ENCODE assay signal across 1 cellular context in the genomic region with DNA sequence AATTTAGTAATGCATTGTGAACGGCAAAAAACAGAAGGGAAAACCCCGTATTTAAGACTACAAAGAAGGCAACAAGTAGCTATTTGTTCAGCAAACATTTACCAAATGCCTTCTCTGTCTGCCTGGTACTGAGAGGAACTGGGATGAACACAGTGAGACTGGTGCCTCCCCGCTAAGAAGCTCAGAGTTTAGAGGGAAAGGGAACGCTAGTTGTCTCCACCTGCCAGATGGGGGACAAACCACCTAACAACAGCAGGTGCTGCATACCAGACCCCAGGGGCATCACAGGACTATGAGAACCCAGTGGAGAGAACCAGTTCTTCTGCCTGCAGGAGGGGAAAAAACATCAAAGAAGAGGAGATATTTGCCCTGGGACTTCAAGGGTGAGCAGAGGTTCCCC.
TF ChIP-seq lines count a peak whose summit lies in the region.

No MANE protein-coding gene starts in this region.

TF ChIP-seq in HepG2, 621 proteins besides CTCF, POLR2A, EP300 and RAD21 (continued from another document):
- TF ChIP-seq ZMYM4 (CRISPR knock-in tag; IDR thresholded peaks at IDR 0.05) = peak; percentile 53; the same call in 1 of the 2 replicates
- TF ChIP-seq LCORL (IDR thresholded peaks at IDR 0.05) = no peak
- peak; percentile 44; the same call in 1 of the 2 replicates for TF ChIP-seq LCORL (CRISPR knock-in tag; IDR thresholded peaks at IDR 0.05)
- TF ChIP-seq FOXP1 (IDR thresholded peaks at IDR 0.05) = no peak
- peak; percentile 41; the same call in 1 of the 2 replicates for TF ChIP-seq FOXP1 (CRISPR knock-in tag; IDR thresholded peaks at IDR 0.05)
- TF ChIP-seq, protein P1, sequence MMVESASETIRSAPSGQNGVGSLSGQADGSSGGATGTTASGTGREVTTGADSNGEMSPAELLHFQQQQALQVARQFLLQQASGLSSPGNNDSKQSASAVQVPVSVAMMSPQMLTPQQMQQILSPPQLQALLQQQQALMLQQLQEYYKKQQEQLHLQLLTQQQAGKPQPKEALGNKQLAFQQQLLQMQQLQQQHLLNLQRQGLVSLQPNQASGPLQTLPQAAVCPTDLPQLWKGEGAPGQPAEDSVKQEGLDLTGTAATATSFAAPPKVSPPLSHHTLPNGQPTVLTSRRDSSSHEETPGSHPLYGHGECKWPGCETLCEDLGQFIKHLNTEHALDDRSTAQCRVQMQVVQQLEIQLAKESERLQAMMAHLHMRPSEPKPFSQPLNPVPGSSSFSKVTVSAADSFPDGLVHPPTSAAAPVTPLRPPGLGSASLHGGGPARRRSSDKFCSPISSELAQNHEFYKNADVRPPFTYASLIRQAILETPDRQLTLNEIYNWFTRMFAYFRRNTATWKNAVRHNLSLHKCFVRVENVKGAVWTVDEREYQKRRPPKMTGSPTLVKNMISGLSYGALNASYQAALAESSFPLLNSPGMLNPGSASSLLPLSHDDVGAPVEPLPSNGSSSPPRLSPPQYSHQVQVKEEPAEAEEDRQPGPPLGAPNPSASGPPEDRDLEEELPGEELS (CRISPR knock-in tag; IDR thresholded peaks at IDR 0.05) = peak; percentile 61
- TF ChIP-seq KAT2B (IDR thresholded peaks at IDR 0.05; ENCODE audit: borderline replicate concordance, low read depth, low read length) = no peak
- TF ChIP-seq SALL1 (CRISPR knock-in tag; IDR thresholded peaks at IDR 0.05) = peak; percentile 13; the same call in 1 of the 2 replicates
- TF ChIP-seq SOX5 (CRISPR knock-in tag; IDR thresholded peaks at IDR 0.05; ENCODE audit: borderline replicate concordance) = peak; percentile 71
- TF ChIP-seq, protein P2, sequence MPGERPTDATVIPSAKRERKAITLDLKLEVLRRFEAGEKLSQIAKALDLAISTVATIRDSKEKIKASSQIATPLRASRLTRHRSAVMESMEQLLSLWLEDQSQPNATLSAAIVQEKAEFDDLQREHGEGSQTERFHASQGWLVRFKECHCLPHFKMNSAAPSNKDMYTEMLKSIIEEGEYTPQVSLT (CRISPR knock-in tag; IDR thresholded peaks at IDR 0.05; ENCODE audit: borderline replicate concordance, low read depth) = no peak
- TF ChIP-seq SOX13 (IDR thresholded peaks at IDR 0.05) = no peak
- TF ChIP-seq SOX13 (CRISPR knock-in tag; conservative IDR thresholded peaks at IDR 0.05 in 1 of 2, IDR thresholded peaks at IDR 0.05 in 1 of 2) = peak in 1 of 2 experiments; percentile 74; a peak in 2 of 4 replicates
- TF ChIP-seq, protein P3, sequence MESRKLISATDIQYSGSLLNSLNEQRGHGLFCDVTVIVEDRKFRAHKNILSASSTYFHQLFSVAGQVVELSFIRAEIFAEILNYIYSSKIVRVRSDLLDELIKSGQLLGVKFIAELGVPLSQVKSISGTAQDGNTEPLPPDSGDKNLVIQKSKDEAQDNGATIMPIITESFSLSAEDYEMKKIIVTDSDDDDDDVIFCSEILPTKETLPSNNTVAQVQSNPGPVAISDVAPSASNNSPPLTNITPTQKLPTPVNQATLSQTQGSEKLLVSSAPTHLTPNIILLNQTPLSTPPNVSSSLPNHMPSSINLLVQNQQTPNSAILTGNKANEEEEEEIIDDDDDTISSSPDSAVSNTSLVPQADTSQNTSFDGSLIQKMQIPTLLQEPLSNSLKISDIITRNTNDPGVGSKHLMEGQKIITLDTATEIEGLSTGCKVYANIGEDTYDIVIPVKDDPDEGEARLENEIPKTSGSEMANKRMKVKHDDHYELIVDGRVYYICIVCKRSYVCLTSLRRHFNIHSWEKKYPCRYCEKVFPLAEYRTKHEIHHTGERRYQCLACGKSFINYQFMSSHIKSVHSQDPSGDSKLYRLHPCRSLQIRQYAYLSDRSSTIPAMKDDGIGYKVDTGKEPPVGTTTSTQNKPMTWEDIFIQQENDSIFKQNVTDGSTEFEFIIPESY (CRISPR knock-in tag; IDR thresholded peaks at IDR 0.05) = peak; percentile 97
- TF ChIP-seq ZNF782 (CRISPR knock-in tag; IDR thresholded peaks at IDR 0.05; ENCODE audit: borderline replicate concordance) = no peak
- no peak for TF ChIP-seq ZFP82 (CRISPR knock-in tag; IDR thresholded peaks at IDR 0.05; ENCODE audit: borderline replicate concordance)
- no peak for TF ChIP-seq ZNF530 (CRISPR knock-in tag; IDR thresholded peaks at IDR 0.05; ENCODE audit: low read depth)
- TF ChIP-seq, protein P4, sequence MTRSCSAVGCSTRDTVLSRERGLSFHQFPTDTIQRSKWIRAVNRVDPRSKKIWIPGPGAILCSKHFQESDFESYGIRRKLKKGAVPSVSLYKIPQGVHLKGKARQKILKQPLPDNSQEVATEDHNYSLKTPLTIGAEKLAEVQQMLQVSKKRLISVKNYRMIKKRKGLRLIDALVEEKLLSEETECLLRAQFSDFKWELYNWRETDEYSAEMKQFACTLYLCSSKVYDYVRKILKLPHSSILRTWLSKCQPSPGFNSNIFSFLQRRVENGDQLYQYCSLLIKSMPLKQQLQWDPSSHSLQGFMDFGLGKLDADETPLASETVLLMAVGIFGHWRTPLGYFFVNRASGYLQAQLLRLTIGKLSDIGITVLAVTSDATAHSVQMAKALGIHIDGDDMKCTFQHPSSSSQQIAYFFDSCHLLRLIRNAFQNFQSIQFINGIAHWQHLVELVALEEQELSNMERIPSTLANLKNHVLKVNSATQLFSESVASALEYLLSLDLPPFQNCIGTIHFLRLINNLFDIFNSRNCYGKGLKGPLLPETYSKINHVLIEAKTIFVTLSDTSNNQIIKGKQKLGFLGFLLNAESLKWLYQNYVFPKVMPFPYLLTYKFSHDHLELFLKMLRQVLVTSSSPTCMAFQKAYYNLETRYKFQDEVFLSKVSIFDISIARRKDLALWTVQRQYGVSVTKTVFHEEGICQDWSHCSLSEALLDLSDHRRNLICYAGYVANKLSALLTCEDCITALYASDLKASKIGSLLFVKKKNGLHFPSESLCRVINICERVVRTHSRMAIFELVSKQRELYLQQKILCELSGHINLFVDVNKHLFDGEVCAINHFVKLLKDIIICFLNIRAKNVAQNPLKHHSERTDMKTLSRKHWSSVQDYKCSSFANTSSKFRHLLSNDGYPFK (CRISPR knock-in tag; IDR thresholded peaks at IDR 0.05; ENCODE audit: borderline replicate concordance) = no peak
- TF ChIP-seq NFKBIZ (CRISPR knock-in tag; IDR thresholded peaks at IDR 0.05) = peak; percentile 78; the same call in 1 of the 2 replicates
- no peak for TF ChIP-seq SOX6 (IDR thresholded peaks at IDR 0.05)
- peak; percentile 83 for TF ChIP-seq SOX6 (CRISPR knock-in tag; IDR thresholded peaks at IDR 0.05)
- TF ChIP-seq ZNF75D (CRISPR knock-in tag; IDR thresholded peaks at IDR 0.05; ENCODE audit: borderline replicate concordance) = no peak
- TF ChIP-seq ZSCAN12 (CRISPR knock-in tag; IDR thresholded peaks at IDR 0.05) = no peak
- TF ChIP-seq, protein P5, sequence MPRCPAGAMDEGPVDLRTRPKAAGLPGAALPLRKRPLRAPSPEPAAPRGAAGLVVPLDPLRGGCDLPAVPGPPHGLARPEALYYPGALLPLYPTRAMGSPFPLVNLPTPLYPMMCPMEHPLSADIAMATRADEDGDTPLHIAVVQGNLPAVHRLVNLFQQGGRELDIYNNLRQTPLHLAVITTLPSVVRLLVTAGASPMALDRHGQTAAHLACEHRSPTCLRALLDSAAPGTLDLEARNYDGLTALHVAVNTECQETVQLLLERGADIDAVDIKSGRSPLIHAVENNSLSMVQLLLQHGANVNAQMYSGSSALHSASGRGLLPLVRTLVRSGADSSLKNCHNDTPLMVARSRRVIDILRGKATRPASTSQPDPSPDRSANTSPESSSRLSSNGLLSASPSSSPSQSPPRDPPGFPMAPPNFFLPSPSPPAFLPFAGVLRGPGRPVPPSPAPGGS (CRISPR knock-in tag; IDR thresholded peaks at IDR 0.05) = peak; percentile 97
- TF ChIP-seq PITX1 (CRISPR knock-in tag; IDR thresholded peaks at IDR 0.05) = 0 out of 2 replicates have a peak, but pooled peaks have one; percentile 27
- TF ChIP-seq ZNF558 (CRISPR knock-in tag; IDR thresholded peaks at IDR 0.05; ENCODE audit: borderline replicate concordance) = no peak
- TF ChIP-seq ARHGAP35 (CRISPR knock-in tag; IDR thresholded peaks at IDR 0.05; ENCODE audit: borderline replicate concordance) = no peak
- TF ChIP-seq, protein P6, sequence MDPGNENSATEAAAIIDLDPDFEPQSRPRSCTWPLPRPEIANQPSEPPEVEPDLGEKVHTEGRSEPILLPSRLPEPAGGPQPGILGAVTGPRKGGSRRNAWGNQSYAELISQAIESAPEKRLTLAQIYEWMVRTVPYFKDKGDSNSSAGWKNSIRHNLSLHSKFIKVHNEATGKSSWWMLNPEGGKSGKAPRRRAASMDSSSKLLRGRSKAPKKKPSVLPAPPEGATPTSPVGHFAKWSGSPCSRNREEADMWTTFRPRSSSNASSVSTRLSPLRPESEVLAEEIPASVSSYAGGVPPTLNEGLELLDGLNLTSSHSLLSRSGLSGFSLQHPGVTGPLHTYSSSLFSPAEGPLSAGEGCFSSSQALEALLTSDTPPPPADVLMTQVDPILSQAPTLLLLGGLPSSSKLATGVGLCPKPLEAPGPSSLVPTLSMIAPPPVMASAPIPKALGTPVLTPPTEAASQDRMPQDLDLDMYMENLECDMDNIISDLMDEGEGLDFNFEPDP (CRISPR knock-in tag; conservative IDR thresholded peaks at IDR 0.05) = no peak
- TF ChIP-seq BCL6 (CRISPR knock-in tag; IDR thresholded peaks at IDR 0.05) = no peak
- TF ChIP-seq TEAD3 (CRISPR knock-in tag; optimal IDR thresholded peaks at IDR 0.05; ENCODE audit: borderline replicate concordance) = peak; percentile 43
- TF ChIP-seq FOXA1 (IDR thresholded peaks at IDR 0.05) = no peak
- TF ChIP-seq FOXA1 (CRISPR knock-in tag; IDR thresholded peaks at IDR 0.05) = peak; percentile 51; the same call in 1 of the 2 replicates
- no peak for TF ChIP-seq SMC3 (IDR thresholded peaks at IDR 0.05; ENCODE audit: low read length)
- peak; percentile 52 for TF ChIP-seq FOXA3 (CRISPR knock-in tag; IDR thresholded peaks at IDR 0.05)
- no peak for TF ChIP-seq ZNF44 (CRISPR knock-in tag; IDR thresholded peaks at IDR 0.05)
- peak; percentile 62 for TF ChIP-seq POGZ (CRISPR knock-in tag; IDR thresholded peaks at IDR 0.05)
- TF ChIP-seq, protein P7, sequence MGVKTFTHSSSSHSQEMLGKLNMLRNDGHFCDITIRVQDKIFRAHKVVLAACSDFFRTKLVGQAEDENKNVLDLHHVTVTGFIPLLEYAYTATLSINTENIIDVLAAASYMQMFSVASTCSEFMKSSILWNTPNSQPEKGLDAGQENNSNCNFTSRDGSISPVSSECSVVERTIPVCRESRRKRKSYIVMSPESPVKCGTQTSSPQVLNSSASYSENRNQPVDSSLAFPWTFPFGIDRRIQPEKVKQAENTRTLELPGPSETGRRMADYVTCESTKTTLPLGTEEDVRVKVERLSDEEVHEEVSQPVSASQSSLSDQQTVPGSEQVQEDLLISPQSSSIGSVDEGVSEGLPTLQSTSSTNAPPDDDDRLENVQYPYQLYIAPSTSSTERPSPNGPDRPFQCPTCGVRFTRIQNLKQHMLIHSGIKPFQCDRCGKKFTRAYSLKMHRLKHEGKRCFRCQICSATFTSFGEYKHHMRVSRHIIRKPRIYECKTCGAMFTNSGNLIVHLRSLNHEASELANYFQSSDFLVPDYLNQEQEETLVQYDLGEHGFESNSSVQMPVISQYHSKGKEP (CRISPR knock-in tag; IDR thresholded peaks at IDR 0.05) = no peak
TF ChIP-seq in HepG2: peak in this region for 17.
